Comparison of ENCODE assay signal across 1 cellular context in the genomic region with DNA sequence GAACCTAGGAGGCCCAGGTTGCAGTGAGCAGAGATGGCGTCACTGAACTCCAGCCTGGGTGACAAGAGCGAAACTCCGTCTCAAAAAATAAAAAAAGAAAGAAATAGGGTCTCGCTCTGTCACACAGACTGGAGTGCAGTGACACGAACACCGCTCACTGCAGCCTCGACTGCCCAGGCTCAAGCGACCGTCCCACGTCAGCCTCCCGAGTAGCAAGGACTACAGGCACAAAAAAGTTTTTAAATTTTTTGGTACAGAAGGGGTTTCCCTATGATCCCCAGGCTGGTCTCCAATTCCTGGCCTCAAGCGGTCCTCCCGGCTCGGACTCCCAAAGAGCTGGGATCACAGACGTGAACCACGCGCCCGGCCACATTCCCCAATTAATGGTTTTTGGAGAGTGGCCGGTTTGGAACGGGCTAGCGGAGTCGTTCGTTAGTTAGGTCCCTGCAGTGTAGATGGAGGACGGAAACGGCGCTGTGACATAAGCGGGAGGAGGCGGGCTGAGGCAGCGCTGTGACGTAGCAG.
TF ChIP-seq lines count a peak whose summit lies in the region.

No MANE protein-coding gene starts in this region.

TF ChIP-seq in GM23338, 12 proteins besides CTCF, POLR2A, EP300 and RAD21 (continued from another document):
- TF ChIP-seq, protein P1, sequence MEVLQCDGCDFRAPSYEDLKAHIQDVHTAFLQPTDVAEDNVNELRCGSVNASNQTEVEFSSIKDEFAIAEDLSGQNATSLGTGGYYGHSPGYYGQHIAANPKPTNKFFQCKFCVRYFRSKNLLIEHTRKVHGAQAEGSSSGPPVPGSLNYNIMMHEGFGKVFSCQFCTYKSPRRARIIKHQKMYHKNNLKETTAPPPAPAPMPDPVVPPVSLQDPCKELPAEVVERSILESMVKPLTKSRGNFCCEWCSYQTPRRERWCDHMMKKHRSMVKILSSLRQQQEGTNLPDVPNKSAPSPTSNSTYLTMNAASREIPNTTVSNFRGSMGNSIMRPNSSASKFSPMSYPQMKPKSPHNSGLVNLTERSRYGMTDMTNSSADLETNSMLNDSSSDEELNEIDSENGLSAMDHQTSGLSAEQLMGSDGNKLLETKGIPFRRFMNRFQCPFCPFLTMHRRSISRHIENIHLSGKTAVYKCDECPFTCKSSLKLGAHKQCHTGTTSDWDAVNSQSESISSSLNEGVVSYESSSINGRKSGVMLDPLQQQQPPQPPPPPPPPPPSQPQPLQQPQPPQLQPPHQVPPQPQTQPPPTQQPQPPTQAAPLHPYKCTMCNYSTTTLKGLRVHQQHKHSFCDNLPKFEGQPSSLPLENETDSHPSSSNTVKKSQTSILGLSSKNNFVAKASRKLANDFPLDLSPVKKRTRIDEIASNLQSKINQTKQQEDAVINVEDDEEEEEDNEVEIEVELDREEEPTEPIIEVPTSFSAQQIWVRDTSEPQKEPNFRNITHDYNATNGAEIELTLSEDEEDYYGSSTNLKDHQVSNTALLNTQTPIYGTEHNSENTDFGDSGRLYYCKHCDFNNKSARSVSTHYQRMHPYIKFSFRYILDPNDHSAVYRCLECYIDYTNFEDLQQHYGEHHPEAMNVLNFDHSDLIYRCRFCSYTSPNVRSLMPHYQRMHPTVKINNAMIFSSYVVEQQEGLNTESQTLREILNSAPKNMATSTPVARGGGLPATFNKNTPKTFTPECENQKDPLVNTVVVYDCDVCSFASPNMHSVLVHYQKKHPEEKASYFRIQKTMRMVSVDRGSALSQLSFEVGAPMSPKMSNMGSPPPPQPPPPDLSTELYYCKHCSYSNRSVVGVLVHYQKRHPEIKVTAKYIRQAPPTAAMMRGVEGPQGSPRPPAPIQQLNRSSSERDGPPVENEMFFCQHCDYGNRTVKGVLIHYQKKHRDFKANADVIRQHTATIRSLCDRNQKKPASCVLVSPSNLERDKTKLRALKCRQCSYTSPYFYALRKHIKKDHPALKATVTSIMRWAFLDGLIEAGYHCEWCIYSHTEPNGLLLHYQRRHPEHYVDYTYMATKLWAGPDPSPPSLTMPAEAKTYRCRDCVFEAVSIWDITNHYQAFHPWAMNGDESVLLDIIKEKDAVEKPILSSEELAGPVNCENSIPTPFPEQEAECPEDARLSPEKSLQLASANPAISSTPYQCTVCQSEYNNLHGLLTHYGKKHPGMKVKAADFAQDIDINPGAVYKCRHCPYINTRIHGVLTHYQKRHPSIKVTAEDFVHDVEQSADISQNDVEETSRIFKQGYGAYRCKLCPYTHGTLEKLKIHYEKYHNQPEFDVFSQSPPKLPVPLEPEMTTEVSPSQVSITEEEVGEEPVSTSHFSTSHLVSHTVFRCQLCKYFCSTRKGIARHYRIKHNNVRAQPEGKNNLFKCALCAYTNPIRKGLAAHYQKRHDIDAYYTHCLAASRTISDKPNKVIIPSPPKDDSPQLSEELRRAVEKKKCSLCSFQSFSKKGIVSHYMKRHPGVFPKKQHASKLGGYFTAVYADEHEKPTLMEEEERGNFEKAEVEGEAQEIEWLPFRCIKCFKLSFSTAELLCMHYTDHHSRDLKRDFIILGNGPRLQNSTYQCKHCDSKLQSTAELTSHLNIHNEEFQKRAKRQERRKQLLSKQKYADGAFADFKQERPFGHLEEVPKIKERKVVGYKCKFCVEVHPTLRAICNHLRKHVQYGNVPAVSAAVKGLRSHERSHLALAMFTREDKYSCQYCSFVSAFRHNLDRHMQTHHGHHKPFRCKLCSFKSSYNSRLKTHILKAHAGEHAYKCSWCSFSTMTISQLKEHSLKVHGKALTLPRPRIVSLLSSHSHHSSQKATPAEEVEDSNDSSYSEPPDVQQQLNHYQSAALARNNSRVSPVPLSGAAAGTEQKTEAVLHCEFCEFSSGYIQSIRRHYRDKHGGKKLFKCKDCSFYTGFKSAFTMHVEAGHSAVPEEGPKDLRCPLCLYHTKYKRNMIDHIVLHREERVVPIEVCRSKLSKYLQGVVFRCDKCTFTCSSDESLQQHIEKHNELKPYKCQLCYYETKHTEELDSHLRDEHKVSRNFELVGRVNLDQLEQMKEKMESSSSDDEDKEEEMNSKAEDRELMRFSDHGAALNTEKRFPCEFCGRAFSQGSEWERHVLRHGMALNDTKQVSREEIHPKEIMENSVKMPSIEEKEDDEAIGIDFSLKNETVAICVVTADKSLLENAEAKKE (CRISPR knock-in tag; IDR thresholded peaks at IDR 0.05), result no peak
- TF ChIP-seq STAT1 (IDR thresholded peaks at IDR 0.05; ENCODE audit: unreplicated experiment), result no peak
- TF ChIP-seq NANOG (IDR thresholded peaks at IDR 0.05; ENCODE audit: borderline replicate concordance), result no peak
- TF ChIP-seq CREB1 (CRISPR knock-in tag; IDR thresholded peaks at IDR 0.05; ENCODE audit: low read depth), result no peak; the same call in none of the 2 replicates
- TF ChIP-seq ZNF331 (CRISPR knock-in tag; IDR thresholded peaks at IDR 0.05; ENCODE audit: low read depth), result no peak
- no peak for TF ChIP-seq REST (IDR thresholded peaks at IDR 0.05; ENCODE audit: unreplicated experiment)
- TF ChIP-seq EZH2phosphoT487 (IDR thresholded peaks at IDR 0.05; ENCODE audit: unreplicated experiment), result no peak
- no peak for TF ChIP-seq JUNB (IDR thresholded peaks at IDR 0.05; ENCODE audit: unreplicated experiment)
